ENCODE assay signal across 13 cellular contexts in genomic region chr1:69569983-69570755, GRCh38. TPM values are rescaled to one million over a fixed set of nuclear protein-coding genes. Genes with fewer than 3 reads are reported as not detected.
A peak's percentile ranks its signal among the peaks of the same experiment; 100 is the strongest.
DNase-seq lines count a peak whose midpoint lies in the region; ATAC-seq, FAIRE-seq and TF ChIP-seq lines count a peak whose summit lies in the region.
"Had no signal": no experiment of that assay in that cellular context is flagged by ENCODE, and none has a peak within 500 bp of the region (broad histone marks: within the 10 kb centered on the region; RNA-seq: fewer than 3 reads in every experiment).

No MANE protein-coding gene starts in this region.

- H3K9me3 ChIP-seq in HUES48 (ENCODE audit: control insufficient read depth, insufficient read depth, low read length), result no peaks in the 10 kb centered on the region
- H3K9me3 ChIP-seq in astrocyte (ENCODE audit: insufficient read depth, low read depth, low read length), result no peaks in the 10 kb centered on the region
- no peaks in the 10 kb centered on the region for H3K9me3 ChIP-seq in iPS-20b (ENCODE audit: insufficient read depth, low read depth, low read length)

- H3K4me1 ChIP-seq in HUES48 (ENCODE audit: control insufficient read depth, insufficient read depth, low read length) (peaks cover 9% of the 10 kb centered on the region; the same call in 1 of the 2 replicates), astrocyte (ENCODE audit: insufficient read depth, low read length) (peaks cover 12% of the 10 kb centered on the region), iPS-20b (ENCODE audit: insufficient read depth, low read length) (peaks cover 3% of the 10 kb centered on the region; the same call in 1 of the 2 replicates)

- H3K36me3 ChIP-seq in HUES48 (ENCODE audit: control insufficient read depth, insufficient read depth, low read length) (no peaks in the 10 kb centered on the region), astrocyte (ENCODE audit: insufficient read depth, low read length) (no peaks in the 10 kb centered on the region), iPS-20b (ENCODE audit: insufficient read depth, low read depth, low read length) (no peaks in the 10 kb centered on the region)

- peak overlapping the region; percentile 63 for H3K4me3 Mint-ChIP-seq in astrocyte (ENCODE audit: unreplicated experiment)
- H3K4me3 Mint-ChIP-seq in activated CD8-positive, alpha-beta memory T cell treated with anti-CD3 and anti-CD28 coated beads, Interleukin-2, amount 10 ng/mL, durations not matched to agents 7 days and 5 days, result no peak overlapping the region

- no peak for FAIRE-seq in astrocyte (lab: Jason Lieb, UNC)

- no peaks in the 10 kb centered on the region for H3K9me3 Mint-ChIP-seq in astrocyte (ENCODE audit: unreplicated experiment)
- peaks cover 3% of the 10 kb centered on the region for H3K9me3 Mint-ChIP-seq in activated CD8-positive, alpha-beta memory T cell treated with anti-CD3 and anti-CD28 coated beads, Interleukin-2, amount 10 ng/mL, durations not matched to agents 7 days and 5 days (ENCODE audit: low read depth)

- H3K9ac ChIP-seq in HUES48 (ENCODE audit: low read depth, low read length), result no peak overlapping the region
- H3K9ac ChIP-seq in astrocyte (ENCODE audit: low read length), result peak overlapping the region; percentile 38
- peak overlapping the region; percentile 24; the same call in 1 of the 2 replicates for H3K9ac ChIP-seq in iPS-20b (ENCODE audit: low read depth, low read length)

- H3K27ac ChIP-seq in HUES48 (ENCODE audit: low read depth, low read length), result no peak overlapping the region
- H3K27ac ChIP-seq in astrocyte (ENCODE audit: low read depth, low read length), result no peak overlapping the region
- no peak overlapping the region for H3K27ac ChIP-seq in iPS-20b (ENCODE audit: low read length)
- H3K27ac ChIP-seq: VCaP had no signal

- H2AFZ ChIP-seq in astrocyte (ENCODE audit: low read depth, low read length), result no peak overlapping the region

- H3K27me3 Mint-ChIP-seq in astrocyte (ENCODE audit: low read depth, unreplicated experiment), result peaks cover 26% of the 10 kb centered on the region
- H3K27me3 Mint-ChIP-seq in activated CD8-positive, alpha-beta memory T cell treated with anti-CD3 and anti-CD28 coated beads, Interleukin-2, amount 10 ng/mL, durations not matched to agents 7 days and 5 days, result peaks cover 43% of the 10 kb centered on the region

- CTCF ChIA-PET in activated CD8-positive, alpha-beta memory T cell treated with anti-CD3 and anti-CD28 coated beads, Interleukin-2, amount 10 ng/mL, durations not matched to agents 7 days and 5 days (lab: Charles Lee), result no interaction called here

- H3K27me3 ChIP-seq in HUES48 (ENCODE audit: control insufficient read depth, insufficient read depth, low read length) (peaks cover 77% of the 10 kb centered on the region), astrocyte (ENCODE audit: insufficient read depth, low read length) (peaks cover 28% of the 10 kb centered on the region), iPS-20b (ENCODE audit: insufficient read depth, low read length) (peaks cover 69% of the 10 kb centered on the region)

- no peak for ATAC-seq in activated CD8-positive, alpha-beta memory T cell treated with anti-CD3 and anti-CD28 coated beads, Interleukin-2, amount 10 ng/mL, durations not matched to agents 7 days and 5 days
- no peak for ATAC-seq in HG03095 (IDR thresholded peaks at IDR 0.05; ENCODE audit: unreplicated experiment)
- ATAC-seq: activated T-cell treated with anti-CD3 and anti-CD28 coated beads, Interleukin-2, amount 50 U/mL, for 72 hours had no signal

- H4K20me1 ChIP-seq in astrocyte (ENCODE audit: insufficient read depth, low read length), result no peaks in the 10 kb centered on the region

- peaks cover 13% of the 10 kb centered on the region for H3K4me1 Mint-ChIP-seq in astrocyte (ENCODE audit: low read depth, unreplicated experiment)
- peaks cover 6% of the 10 kb centered on the region for H3K4me1 Mint-ChIP-seq in activated CD8-positive, alpha-beta memory T cell treated with anti-CD3 and anti-CD28 coated beads, Interleukin-2, amount 10 ng/mL, durations not matched to agents 7 days and 5 days

- TF ChIP-seq CTCF in astrocyte (IDR thresholded peaks at IDR 0.05; ENCODE audit: insufficient read depth, low read depth, low read length), result no peak

- peak overlapping the region; percentile 95 for H3K4me2 ChIP-seq in astrocyte (ENCODE audit: low read length)

- H3K27ac Mint-ChIP-seq in astrocyte (ENCODE audit: unreplicated experiment), result no peak overlapping the region
- H3K27ac Mint-ChIP-seq in activated CD8-positive, alpha-beta memory T cell treated with anti-CD3 and anti-CD28 coated beads, Interleukin-2, amount 10 ng/mL, durations not matched to agents 7 days and 5 days, result no peak overlapping the region
- H3K27ac Mint-ChIP-seq: activated T-cell treated with anti-CD3 and anti-CD28 coated beads, Interleukin-2, amount 50 U/mL, for 72 hours had no signal

- no peaks in the 10 kb centered on the region for H3K36me3 Mint-ChIP-seq in astrocyte (ENCODE audit: low read depth, unreplicated experiment)
- peaks cover 5% of the 10 kb centered on the region for H3K36me3 Mint-ChIP-seq in activated CD8-positive, alpha-beta memory T cell treated with anti-CD3 and anti-CD28 coated beads, Interleukin-2, amount 10 ng/mL, durations not matched to agents 7 days and 5 days

- H3K79me2 ChIP-seq in astrocyte (ENCODE audit: insufficient read depth, low read length), result no peaks in the 10 kb centered on the region

- DNase-seq in astrocyte (ENCODE audit: low read depth) (peak; percentile 29), renal cortical epithelial cell (ENCODE audit: low read depth) (peak; percentile 21), NCI-H146 treated with DMSO at 0.1 percent for 48 hours (lab: John Stamatoyannopoulos, UW; ENCODE audit: unreplicated experiment) (no peak), NCI-H187 (lab: John Stamatoyannopoulos, UW) (no peak)
- DNase-seq in activated CD8-positive, alpha-beta memory T cell treated with anti-CD3 and anti-CD28 coated beads, Interleukin-2, amount 10 ng/mL, durations not matched to agents 7 days and 5 days, result no peak
- DNase-seq: activated T-cell treated with anti-CD3 and anti-CD28 coated beads, Interleukin-2, amount 50 U/mL, for 72 hours; cortex of kidney; NCI-H2081 had no signal

- H3K4me3 ChIP-seq in HUES48 (ENCODE audit: low read depth, low read length) (peak overlapping the region; percentile 80), astrocyte (ENCODE audit: insufficient read depth, low read depth, low read length) (peak overlapping the region; percentile 55), iPS-20b (ENCODE audit: low read length) (peak overlapping the region; percentile 75)

RNA-seq across cellular contexts. Expression of gene LRRC7, which starts 2.4 kb away (rescaled TPM):
- total RNA-seq in astrocyte (0.14 and 0.27 TPM in 2 replicates), renal cortical epithelial cell (0.05 TPM in 1 of 2 replicates, not detected in the other)
- total RNA-seq in activated CD8-positive, alpha-beta memory T cell treated with anti-CD3 and anti-CD28 coated beads, Interleukin-2, amount 10 ng/mL, durations not matched to agents 7 days and 5 days, result not detected
- total RNA-seq: pulmonary artery endothelial cell had no signal

Comparison
In these comparisons a context has a peak if more than half of its experiments do, and no peak if none do; other contexts are left out.
1. DNase-seq: peak in astrocyte (single experiment) and renal cortical epithelial cell (single experiment); none in activated CD8-positive, alpha-beta memory T cell treated with anti-CD3 and anti-CD28 coated beads, Interleukin-2, amount 10 ng/mL, durations not matched to agents 7 days and 5 days (single experiment), NCI-H146 treated with DMSO at 0.1 percent for 48 hours (single experiment) and NCI-H187 (0 of 2).
2. Peak in every context shown above with its lines, with median percentiles within 50 percentile points of each other: H3K4me3 ChIP-seq.